Comparison of ENCODE assay signal across 36 cellular contexts in the genomic region with DNA sequence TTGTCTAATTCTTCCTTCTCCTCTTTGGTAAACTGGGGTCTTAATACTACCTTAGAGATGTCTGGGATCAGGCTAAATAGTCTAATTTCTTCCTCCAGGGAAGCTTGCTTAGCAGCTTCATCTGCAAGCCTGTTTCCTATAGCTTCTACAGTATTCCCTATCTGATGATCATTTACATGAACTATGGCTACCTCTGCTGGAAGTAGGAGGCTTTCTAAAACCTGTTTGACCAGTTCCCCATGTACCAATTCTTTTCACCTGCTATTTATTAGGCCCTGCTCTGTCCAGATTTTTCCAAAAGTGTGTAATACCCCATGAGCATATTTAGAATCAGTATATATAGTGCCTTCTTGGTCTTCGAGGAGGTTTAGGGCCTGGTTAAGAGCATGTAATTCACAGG.
A peak's percentile ranks its signal among the peaks of the same experiment; 100 is the strongest.
DNase-seq lines count a peak whose midpoint lies in the region; ATAC-seq, FAIRE-seq and TF ChIP-seq lines count a peak whose summit lies in the region.
"Had no signal": no experiment of that assay in that cellular context is flagged by ENCODE, and none has a peak within 500 bp of the region (broad histone marks: within the 10 kb centered on the region; RNA-seq: fewer than 3 reads in every experiment).

No MANE protein-coding gene starts in this region.

- BruUV-seq in HCT116 (replicated peaks; lab: Mats Ljungman, UMichigan) (no TSS peak), PC-9 (replicated peaks; lab: Mats Ljungman, UMichigan) (no TSS peak)

- H3K9me2 ChIP-seq in HCT116 (ENCODE audit: insufficient read depth) (no peaks in the 10 kb centered on the region), PC-9 (ENCODE audit: insufficient read depth) (no peaks in the 10 kb centered on the region)

- WGBS in A549 (ENCODE audit: missing lambda C conversion rate): 46% methylated on average over 1 of the region's 1 CpG

- H3K4me1 ChIP-seq in A549 (peaks cover 22% of the 10 kb centered on the region), HCT116 (ENCODE audit: control insufficient read depth in 1 of 2, insufficient read depth in 2 of 2, low read length in 2 of 2) (peaks cover 20 to 58% of the 10 kb centered on the region in 2 experiments), PC-9 (replicated peaks; ENCODE audit: insufficient read depth) (peaks cover 57% of the 10 kb centered on the region)
- H3K4me1 ChIP-seq: BE2C had no signal

- DNase-seq in A549 (ENCODE audit: low read depth in 1 of 2, low spot score in 1 of 2): no peak
- DNase-seq in HCT116 (ENCODE audit: low read depth, low spot score): no peak
- DNase-seq in PC-9: peak in 1 of 2 experiments; percentile 74
- DNase-seq in epithelial cell of prostate (ENCODE audit: low read depth, low spot score): no peak
- no peak for DNase-seq in GM19240 (ENCODE audit: insufficient read length, low spot score)
- DNase-seq in NCI-H82 (lab: John Stamatoyannopoulos, UW): no peak
- DNase-seq: activated CD4-positive, alpha-beta T cell treated with anti-CD3 and anti-CD28 coated beads, Interleukin-2, amount 50 U/mL, for 1 hour; activated CD4-positive, CD25-positive, alpha-beta regulatory T cell; activated effector memory CD4-positive, alpha-beta T cell treated with anti-CD3 and anti-CD28 coated beads, Interleukin-2, amount 50 U/mL, for 16 hours; activated naive CD8-positive, alpha-beta T cell treated with anti-CD3 and anti-CD28 coated beads for 36 hours; activated T-cell treated with anti-CD3 and anti-CD28 coated beads, Interleukin-2, amount 50 U/mL, for 24 hours; BE2C; CD8-positive, alpha-beta memory T cell; central memory CD4-positive, alpha-beta T cell; cortex of kidney; effector memory CD4-positive, alpha-beta T cell; erythroblast; foreskin fibroblast; heart right ventricle; left cardiac atrium; mucosa of descending colon; natural killer cell; NCI-H146; NCI-H2107; NCI-H345; occipital lobe; stimulated activated CD4-positive, alpha-beta T cell treated with anti-CD3 and anti-CD28 coated beads, Interleukin-4, amount 100 ng/mL, for 1 hour; T-helper 1 cell had no signal

- H3K9me3 ChIP-seq in A549 (no peaks in the 10 kb centered on the region), HCT116 (ENCODE audit: control insufficient read depth in 1 of 2, insufficient read depth in 1 of 2, low read depth in 1 of 2, low read length in 2 of 2) (no peaks in the 10 kb centered on the region), PC-9 (ENCODE audit: insufficient read depth, low read depth) (peaks cover 9% of the 10 kb centered on the region; the same call in 1 of the 2 replicates)
- H3K9me3 ChIP-seq: ascending aorta, BE2C, mucosa of descending colon, SJSA1, tibial nerve had no signal

- POLR2A ChIA-PET in A549 (lab: Yijun Ruan, JAX): no interaction called here
- POLR2A ChIA-PET in HCT116 (lab: Charles Lee): no interaction called here
- POLR2A ChIA-PET in PC-9 (lab: Charles Lee; ENCODE audit: unreplicated experiment): no interaction called here

- H4K20me1 ChIP-seq in HCT116 (ENCODE audit: insufficient read depth) (no peaks in the 10 kb centered on the region), PC-9 (ENCODE audit: insufficient read depth) (no peaks in the 10 kb centered on the region)

- TF ChIP-seq EP300 in A549 (IDR thresholded peaks at IDR 0.05): no peak

- TF ChIP-seq RAD21 in A549 (conservative IDR thresholded peaks at IDR 0.05 in 1 of 2, IDR thresholded peaks at IDR 0.05 in 1 of 2): peak; percentile 33 to 35; a peak in 2 of 5 replicates
- peak; percentile 68 for TF ChIP-seq RAD21 in HCT116 (IDR thresholded peaks at IDR 0.05; ENCODE audit: low read depth)

- H2AFZ ChIP-seq in HCT116 (ENCODE audit: low read depth, low read length, poor library complexity, severe bottlenecking) (no peak overlapping the region), PC-9 (no peak overlapping the region)

- no peak overlapping the region for H3K27ac ChIP-seq in A549
- H3K27ac ChIP-seq in HCT116 (ENCODE audit: low read depth, low read length): no peak overlapping the region
- peak overlapping the region; percentile 3 for H3K27ac ChIP-seq in PC-9
- H3K27ac ChIP-seq in epithelial cell of prostate: peak overlapping the region; percentile 45
- H3K27ac ChIP-seq: ascending aorta, heart right ventricle, SJSA1, tibial nerve had no signal

- no peak for FAIRE-seq in A549 (lab: Jason Lieb, UNC)
- FAIRE-seq: GM12892, H54 had no signal

- H3K79me2 ChIP-seq in HCT116 (ENCODE audit: insufficient read depth, low read length) (no peaks in the 10 kb centered on the region), PC-9 (ENCODE audit: low read depth) (no peaks in the 10 kb centered on the region)

- TF ChIP-seq CTCF in A549 (IDR thresholded peaks at IDR 0.05) (0 out of 3 replicates have a peak, but pooled peaks have one; percentile 10), HCT116 (IDR thresholded peaks at IDR 0.05 in 2 of 3, conservative IDR thresholded peaks at IDR 0.05 in 1 of 3; ENCODE audit: borderline replicate concordance in 1 of 3, insufficient read depth in 1 of 3, low read depth in 2 of 3, low read length in 2 of 3) (peak in 2 of 3 experiments; percentile 26 to 37; a peak in 2 of 6 replicates), PC-9 (conservative IDR thresholded peaks at IDR 0.05) (no peak; the same call in 1 of the 2 replicates)

- peaks cover 10% of the 10 kb centered on the region; the same call in 1 of the 2 replicates for H3F3A ChIP-seq in PC-9 (ENCODE audit: insufficient read depth, low read depth)

- no peak overlapping the region for H3K9ac ChIP-seq in HCT116 (ENCODE audit: low read length)

- RAD21 ChIA-PET in HCT116 (lab: Charles Lee; ENCODE audit: low non-redundant PET in 1 of 2, low total read pairs in 2 of 2, uncharacterized antibody in 2 of 2, unreplicated experiment in 2 of 2): no interaction called here

- no peaks in the 10 kb centered on the region for H3K27me3 ChIP-seq in HCT116 (ENCODE audit: insufficient read depth, low read length)
- no peaks in the 10 kb centered on the region for H3K27me3 ChIP-seq in PC-9 (ENCODE audit: insufficient read depth, low read depth)
- H3K27me3 ChIP-seq: ascending aorta, BE2C, heart right ventricle, SJSA1, tibial nerve had no signal

- H3K4me2 ChIP-seq in A549 (no peak overlapping the region), HCT116 (ENCODE audit: low read length) (no peak overlapping the region), PC-9 (peak overlapping the region; percentile 14)

- H3K4me3 ChIP-seq in A549: no peak overlapping the region
- no peak overlapping the region for H3K4me3 ChIP-seq in HCT116 (replicated peaks in 1 of 2; ENCODE audit: low read depth in 1 of 2, low read length in 2 of 2)
- H3K4me3 ChIP-seq in PC-9: no peak overlapping the region
- H3K4me3 ChIP-seq: ascending aorta, heart right ventricle, mucosa of descending colon, SJSA1, tibial nerve had no signal

- intact Hi-C loops in HCT116 (cut with micrococcal nuclease) (no loop called here), PC-9 (cut with micrococcal nuclease; ENCODE audit: unreplicated experiment) (loop anchor here (5.0 to 10.0 kb wide), 2 partner anchors 33 to 260 kb away; no protein-coding TSS in a partner anchor)

- no peak for ATAC-seq in A549
- no peak for ATAC-seq in HCT116
- ATAC-seq in GM21390 (IDR thresholded peaks at IDR 0.05; ENCODE audit: unreplicated experiment): no peak
- ATAC-seq in HG03175 (IDR thresholded peaks at IDR 0.05; ENCODE audit: unreplicated experiment): no peak
- ATAC-seq: heart right ventricle, left cardiac atrium, mucosa of descending colon, natural killer cell, Panc1 had no signal

- H3K36me3 ChIP-seq in HCT116 (ENCODE audit: control insufficient read depth in 1 of 2, insufficient read depth in 2 of 2, low read length in 2 of 2) (no peaks in the 10 kb centered on the region), PC-9 (ENCODE audit: low read depth) (no peaks in the 10 kb centered on the region)
- H3K36me3 ChIP-seq: ascending aorta, BE2C, heart right ventricle, SJSA1, tibial nerve had no signal

- TF ChIP-seq POLR2A in A549 (IDR thresholded peaks at IDR 0.05; ENCODE audit: low read length) (no peak), HCT116 (IDR thresholded peaks at IDR 0.05; ENCODE audit: borderline replicate concordance, extremely low read depth, insufficient read depth, insufficient read length) (no peak)

- CTCF ChIA-PET in A549 (lab: Yijun Ruan, JAX) (interaction anchor here (1.0 kb wide), 1 partner anchor 436 kb away, joined by 3 read pairs; no protein-coding TSS in a partner anchor), HCT116 (lab: Charles Lee) (interaction anchor here (1.0 kb wide), 1 partner anchor 346 kb away, joined by 4 read pairs; no protein-coding TSS in a partner anchor), PC-9 (lab: Charles Lee) (interaction anchor here (0.6 kb wide), 1 partner anchor 222 kb away, joined by 3 read pairs; no protein-coding TSS in a partner anchor)

TF ChIP-seq in A549, 52 proteins besides CTCF, POLR2A, EP300 and RAD21 (continues in another document):
- TF ChIP-seq RARB (CRISPR knock-in tag; IDR thresholded peaks at IDR 0.05) (no peak), FOXS1 (CRISPR knock-in tag; IDR thresholded peaks at IDR 0.05) (no peak), CEBPB (IDR thresholded peaks at IDR 0.05) (no peak)
- TF ChIP-seq, protein P1, sequence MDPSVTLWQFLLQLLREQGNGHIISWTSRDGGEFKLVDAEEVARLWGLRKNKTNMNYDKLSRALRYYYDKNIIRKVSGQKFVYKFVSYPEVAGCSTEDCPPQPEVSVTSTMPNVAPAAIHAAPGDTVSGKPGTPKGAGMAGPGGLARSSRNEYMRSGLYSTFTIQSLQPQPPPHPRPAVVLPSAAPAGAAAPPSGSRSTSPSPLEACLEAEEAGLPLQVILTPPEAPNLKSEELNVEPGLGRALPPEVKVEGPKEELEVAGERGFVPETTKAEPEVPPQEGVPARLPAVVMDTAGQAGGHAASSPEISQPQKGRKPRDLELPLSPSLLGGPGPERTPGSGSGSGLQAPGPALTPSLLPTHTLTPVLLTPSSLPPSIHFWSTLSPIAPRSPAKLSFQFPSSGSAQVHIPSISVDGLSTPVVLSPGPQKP (IDR thresholded peaks at IDR 0.05; ENCODE audit: low read depth, low read length): no peak

Comparison
In these comparisons a context has a peak if more than half of its experiments do, and no peak if none do; other contexts are left out.
1. H3K27ac ChIP-seq: peak in PC-9 (single experiment) and epithelial cell of prostate (single experiment); none in A549 (0 of 2) and HCT116 (single experiment).
2. Of the 6 proteins assayed by ChIP-seq in both A549 and HCT116: peak only in A549: none; only in HCT116: CEBPB; in both: CTCF and RAD21; in neither: 3.